9 cellular contexts compared by ENCODE assay signal in the genomic region with DNA sequence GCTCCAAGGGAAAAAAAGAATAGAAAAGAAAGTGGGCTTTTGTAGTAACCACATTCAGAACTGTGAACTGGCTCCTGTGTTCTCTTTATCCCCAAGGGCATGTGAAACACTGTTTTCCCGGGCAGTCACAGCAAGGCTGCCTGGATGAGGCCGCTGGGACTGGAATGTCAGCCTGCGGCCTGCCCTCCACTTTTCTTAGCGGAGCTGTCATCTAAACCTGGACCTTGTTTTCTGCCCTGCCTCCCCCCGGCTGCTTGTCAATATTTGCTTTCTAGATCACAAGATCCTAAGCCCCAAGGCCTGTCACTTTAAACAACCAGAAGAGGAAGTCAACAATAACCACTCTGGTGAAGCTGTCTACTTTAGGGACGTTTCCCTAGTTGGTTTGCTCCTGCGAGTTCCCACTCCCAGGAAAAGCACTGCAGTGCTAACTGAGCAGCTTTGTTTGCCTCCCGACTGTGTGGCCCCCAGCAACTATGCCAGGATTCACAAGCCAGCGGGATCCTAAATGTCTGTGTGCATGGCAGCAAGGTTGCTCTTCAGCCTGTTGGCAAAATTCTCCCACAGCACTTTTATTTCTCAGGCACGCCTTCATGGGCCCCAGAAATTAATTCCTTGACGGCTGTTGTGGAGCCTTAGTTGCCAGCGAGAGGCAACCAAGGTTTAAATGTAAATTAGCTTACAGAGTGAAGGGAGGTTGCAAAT. TPM values are rescaled to one million over a fixed set of nuclear protein-coding genes. Genes with fewer than 3 reads are reported as not detected.
DNase-seq lines count a peak whose midpoint lies in the region; ATAC-seq, FAIRE-seq and TF ChIP-seq lines count a peak whose summit lies in the region.
"Had no signal": no experiment of that assay in that cellular context is flagged by ENCODE, and none has a peak within 500 bp of the region (broad histone marks: within the 10 kb centered on the region; RNA-seq: fewer than 3 reads in every experiment).

No MANE protein-coding gene starts in this region.

- H3K27me3 Mint-ChIP-seq in naive thymus-derived CD4-positive, alpha-beta T cell: peaks cover 0 to 6% (median 0%) of the 10 kb centered on the region in 5 donors

- peak overlapping the region; percentile 44 to 90 for H3K27ac ChIP-seq in coronary artery
- H3K27ac ChIP-seq in upper lobe of right lung: peak overlapping the region; percentile 70
- H3K27ac ChIP-seq in naive thymus-derived CD4-positive, alpha-beta T cell (ENCODE audit: low read depth, low read length): no peak overlapping the region

- no peaks in the 10 kb centered on the region for H3K36me3 ChIP-seq in upper lobe of right lung
- H3K36me3 ChIP-seq in naive thymus-derived CD4-positive, alpha-beta T cell (ENCODE audit: control insufficient read depth in 2 of 3, insufficient read depth in 3 of 3, low read length in 3 of 3): no peaks in the 10 kb centered on the region

- peaks cover 0 to 2% (median 0%) of the 10 kb centered on the region in 7 donors for H3K4me1 Mint-ChIP-seq in naive thymus-derived CD4-positive, alpha-beta T cell

- no peaks in the 10 kb centered on the region for H3K36me3 Mint-ChIP-seq in naive thymus-derived CD4-positive, alpha-beta T cell

- intact Hi-C loops in upper lobe of right lung (cut with DNase I): no loop called here
- intact Hi-C loops in naive thymus-derived CD4-positive, alpha-beta T cell (cut with micrococcal nuclease): no loop called here

- H3K4me3 Mint-ChIP-seq in naive thymus-derived CD4-positive, alpha-beta T cell: no peak overlapping the region

- DNase-seq in NCI-H748 (lab: John Stamatoyannopoulos, UW; ENCODE audit: unreplicated experiment): peak; percentile 45
- no peak for DNase-seq in NCI-H748 treated with DMSO at 0.1 percent for 48 hours (lab: John Stamatoyannopoulos, UW)
- peak; percentile 78 for DNase-seq in coronary artery (ENCODE audit: low spot score)
- DNase-seq in medulla oblongata (ENCODE audit: extremely low spot score): peak; percentile 60
- DNase-seq in upper lobe of right lung: no peak
- no peak for DNase-seq in naive thymus-derived CD4-positive, alpha-beta T cell
- no peak for DNase-seq in RCC 7860 (ENCODE audit: low spot score)
- DNase-seq: activated T-cell treated with anti-CD3 and anti-CD28 coated beads, Interleukin-2, amount 50 U/mL, for 1 hour had no signal

- no peak overlapping the region for H3K27ac Mint-ChIP-seq in naive thymus-derived CD4-positive, alpha-beta T cell

- CTCF ChIA-PET in naive thymus-derived CD4-positive, alpha-beta T cell (lab: Charles Lee): no interaction called here

- no peaks in the 10 kb centered on the region for H3K9me3 ChIP-seq in upper lobe of right lung
- H3K9me3 ChIP-seq in naive thymus-derived CD4-positive, alpha-beta T cell (ENCODE audit: control insufficient read depth in 2 of 3, low read length in 3 of 3): no peaks in the 10 kb centered on the region

- peaks cover 0 to 1% (median 0%) of the 10 kb centered on the region in 11 donors for H3K9me3 Mint-ChIP-seq in naive thymus-derived CD4-positive, alpha-beta T cell

- FAIRE-seq in RCC 7860 (lab: Jason Lieb, UNC): no peak

- no peak for TF ChIP-seq CTCF in coronary artery (IDR thresholded peaks at IDR 0.05)
- no peak for TF ChIP-seq CTCF in upper lobe of right lung (IDR thresholded peaks at IDR 0.05)

- H3K4me3 ChIP-seq in coronary artery (no peak overlapping the region), upper lobe of right lung (no peak overlapping the region)
- no peak overlapping the region for H3K4me3 ChIP-seq in naive thymus-derived CD4-positive, alpha-beta T cell (ENCODE audit: low read length)

- POLR2A ChIA-PET in naive thymus-derived CD4-positive, alpha-beta T cell (lab: Charles Lee): no interaction called here

- H3K27me3 ChIP-seq in upper lobe of right lung: no peaks in the 10 kb centered on the region
- no peaks in the 10 kb centered on the region for H3K27me3 ChIP-seq in naive thymus-derived CD4-positive, alpha-beta T cell (ENCODE audit: control insufficient read depth in 2 of 2, insufficient read depth in 2 of 2, low read length in 2 of 2)

- peak; percentile 84 for ATAC-seq in upper lobe of right lung
- ATAC-seq in naive thymus-derived CD4-positive, alpha-beta T cell: no peak
- ATAC-seq in HG03135 (IDR thresholded peaks at IDR 0.05; ENCODE audit: unreplicated experiment): no peak

- peaks cover 11% of the 10 kb centered on the region for H3K4me1 ChIP-seq in upper lobe of right lung
- H3K4me1 ChIP-seq in naive thymus-derived CD4-positive, alpha-beta T cell (ENCODE audit: control insufficient read depth in 2 of 2, insufficient read depth in 2 of 2, low read length in 2 of 2): no peaks in the 10 kb centered on the region

RNA-seq across cellular contexts. Expression of gene SOWAHC, which starts 30.6 kb away (rescaled TPM):
- 19.9 TPM for total RNA-seq in upper lobe of right lung
- 1 to 10 TPM in 2 of 5 experiments, under 1 TPM in 3; 0.17 to 1.2 (median 0.94) TPM for total RNA-seq in naive thymus-derived CD4-positive, alpha-beta T cell
- polyA plus RNA-seq in naive thymus-derived CD4-positive, alpha-beta T cell: under 1 TPM; 0.16 to 0.17 TPM

RNA-seq across cellular contexts. Expression of gene SEPTIN10, which starts 31.0 kb away (rescaled TPM):
- 83.7 TPM for total RNA-seq in upper lobe of right lung
- total RNA-seq in naive thymus-derived CD4-positive, alpha-beta T cell: 1 to 10 TPM in 4 of 5 experiments, under 1 TPM in 1; 0.94 to 5.9 (median 2.0) TPM
- polyA plus RNA-seq in naive thymus-derived CD4-positive, alpha-beta T cell: 1 to 10 TPM in 1 of 2 donors, under 1 TPM in 1; 0.53 to 4.2 TPM

Comparison
In these comparisons a context has a peak if more than half of its experiments do, and no peak if none do; other contexts are left out.
1. DNase-seq: peak in NCI-H748 (single experiment), coronary artery (single experiment) and medulla oblongata (single experiment); none in NCI-H748 treated with DMSO at 0.1 percent for 48 hours (single experiment), upper lobe of right lung (single experiment), naive thymus-derived CD4-positive, alpha-beta T cell (0 of 9) and RCC 7860 (single experiment).
2. RNA of gene SEPTIN10, which starts 31.0 kb away (total RNA-seq): 83.7 TPM in upper lobe of right lung (single experiment); 0.94 to 5.9 TPM in naive thymus-derived CD4-positive, alpha-beta T cell; every median in the first group is over 10 times any median in the second.